Comparison of ENCODE assay signal across 9 cellular contexts in genomic region chr10:17512341-17513001, GRCh38. TPM values are rescaled to one million over a fixed set of nuclear protein-coding genes. Genes with fewer than 3 reads are reported as not detected.
DNase-seq lines count a peak whose midpoint lies in the region; ATAC-seq, FAIRE-seq and TF ChIP-seq lines count a peak whose summit lies in the region.
"Had no signal": no experiment of that assay in that cellular context is flagged by ENCODE, and none has a peak within 500 bp of the region (broad histone marks: within the 10 kb centered on the region; RNA-seq: fewer than 3 reads in every experiment).

No MANE protein-coding gene starts in this region.

- peak overlapping the region; percentile 72 for H3K4me2 ChIP-seq in fibroblast of lung (ENCODE audit: extremely low read depth, insufficient read depth, low read length)

- peak overlapping the region; percentile 59 for H3K27ac ChIP-seq in fibroblast of lung (ENCODE audit: insufficient read depth, low read length)
- no peak overlapping the region for H3K27ac ChIP-seq in ovary
- H3K27ac ChIP-seq in esophagus muscularis mucosa (replicated peaks in 1 of 4): peak overlapping the region in 1 of 4 donors; percentile 22
- H3K27ac ChIP-seq: neutrophil had no signal

- WGBS in ovary, 3 donors: 28 to 53% (median 50%) methylated on average over 5 of the region's 5 CpGs
- 58% methylated on average over 5 of the region's 5 CpGs for WGBS in esophagus muscularis mucosa

- no peaks in the 10 kb centered on the region for H3K79me2 ChIP-seq in fibroblast of lung (ENCODE audit: control insufficient read depth, insufficient read depth, low read length)

- H3K4me3 ChIP-seq in fibroblast of lung (replicated peaks in 1 of 4; ENCODE audit: control extremely low read depth in 1 of 4, insufficient read depth in 1 of 4, low read depth in 3 of 4, low read length in 4 of 4) (peak overlapping the region in 1 of 4 experiments; percentile 8), ovary (no peak overlapping the region), esophagus muscularis mucosa (no peak overlapping the region)

- H3K9me3 ChIP-seq in fibroblast of lung (ENCODE audit: control insufficient read depth, insufficient read depth, low read depth, low read length) (no peaks in the 10 kb centered on the region), ovary (no peaks in the 10 kb centered on the region), esophagus muscularis mucosa (no peaks in the 10 kb centered on the region)
- H3K9me3 ChIP-seq: neutrophil had no signal

- TF ChIP-seq CTCF in fibroblast of lung (conservative IDR thresholded peaks at IDR 0.05 in 1 of 2, IDR thresholded peaks at IDR 0.05 in 1 of 2; ENCODE audit: low read depth in 1 of 2, low read length in 2 of 2): no peak
- no peak for TF ChIP-seq CTCF in ovary (IDR thresholded peaks at IDR 0.05)
- TF ChIP-seq CTCF in esophagus muscularis mucosa (IDR thresholded peaks at IDR 0.05): no peak

- TF ChIP-seq POLR2A in ovary (IDR thresholded peaks at IDR 0.05) (no peak), esophagus muscularis mucosa (IDR thresholded peaks at IDR 0.05; ENCODE audit: low read depth) (no peak)

- TF ChIP-seq EP300 in ovary (IDR thresholded peaks at IDR 0.05) (no peak), esophagus muscularis mucosa (IDR thresholded peaks at IDR 0.05) (no peak)

- H3K9ac ChIP-seq in fibroblast of lung (ENCODE audit: insufficient read depth, low read length): no peak overlapping the region

- H3K27me3 ChIP-seq in fibroblast of lung (ENCODE audit: control insufficient read depth, insufficient read depth, low read length) (no peaks in the 10 kb centered on the region), ovary (no peaks in the 10 kb centered on the region), esophagus muscularis mucosa (no peaks in the 10 kb centered on the region)
- H3K27me3 ChIP-seq: neutrophil had no signal

- FAIRE-seq in RCC 7860 (lab: Jason Lieb, UNC): peak; percentile 99

- no peaks in the 10 kb centered on the region for H4K20me1 ChIP-seq in fibroblast of lung (ENCODE audit: control insufficient read depth, extremely low read depth, insufficient read depth, low read length)

- peak; percentile 97 for DNase-seq in ELR (ENCODE audit: low read depth)
- peak; percentile 99 for DNase-seq in RCC 7860 (ENCODE audit: low spot score)
- DNase-seq in fibroblast of lung (ENCODE audit: low read depth in 2 of 2): peak; percentile 92 to 100
- DNase-seq in ovary: peak in 3 of 5 donors; percentile 19 to 24 (median 24)
- DNase-seq in stimulated activated CD4-positive, alpha-beta T cell treated with anti-CD3 and anti-CD28 coated beads, Interleukin-12 subunit alpha, Interleukin-12 subunit beta, amount 100 ng/mL, for 4 hours: no peak
- no peak for DNase-seq in esophagus muscularis mucosa (ENCODE audit: extremely low spot score)
- DNase-seq in NCI-H1930 (lab: John Stamatoyannopoulos, UW): no peak

- H3K4me1 ChIP-seq in fibroblast of lung (ENCODE audit: control insufficient read depth, extremely low read depth, insufficient read depth, low read length) (peaks cover 23% of the 10 kb centered on the region), ovary (ENCODE audit: insufficient read depth) (no peaks in the 10 kb centered on the region), esophagus muscularis mucosa (peaks cover 5 to 12% (median 8%) of the 10 kb centered on the region in 4 donors)

- no peak for ATAC-seq in GM21381 (IDR thresholded peaks at IDR 0.05; ENCODE audit: unreplicated experiment)

- no peaks in the 10 kb centered on the region for H3K36me3 ChIP-seq in fibroblast of lung (ENCODE audit: control insufficient read depth, insufficient read depth, low read length)
- no peaks in the 10 kb centered on the region for H3K36me3 ChIP-seq in ovary
- H3K36me3 ChIP-seq in esophagus muscularis mucosa: no peaks in the 10 kb centered on the region
- H3K36me3 ChIP-seq: neutrophil had no signal

- peak overlapping the region; percentile 26 for H2AFZ ChIP-seq in fibroblast of lung (ENCODE audit: low read length)

- intact Hi-C loops in ovary (cut with DNase I) (no loop called here), esophagus muscularis mucosa (cut with DNase I) (no loop called here)

RNA-seq across cellular contexts. Expression of gene ST8SIA6, which starts 58.1 kb away (rescaled TPM):
- total RNA-seq in fibroblast of lung: under 0.01 and 0.26 TPM in 2 replicates
- polyA plus RNA-seq in fibroblast of lung: 0.03 and 0.05 TPM in 2 replicates
- polyA plus RNA-seq in fibroblast of lung (2012): 0.06 TPM in 1 of 2 replicates, not detected in the other
- not detected in 2 replicates for polyA minus RNA-seq in fibroblast of lung (ENCODE audit: low replicate concordance)
- 1 to 10 TPM in 3 of 7 donors, under 1 TPM in 3, not detected in 1; 0.24 to 2.1 (median 0.95) TPM for total RNA-seq in ovary
- 1 to 10 TPM in 1 of 2 donors, under 1 TPM in 1; 0.22 to 1.6 TPM for polyA plus RNA-seq in ovary
- 1 to 10 TPM; 1.2 to 1.8 (median 1.3) TPM for total RNA-seq in esophagus muscularis mucosa

Comparison
In these comparisons a context has a peak if more than half of its experiments do, and no peak if none do; other contexts are left out.
1. DNase-seq: peak in ELR (single experiment), RCC 7860 (single experiment), fibroblast of lung (2 of 2) and ovary (3 of 5); none in stimulated activated CD4-positive, alpha-beta T cell treated with anti-CD3 and anti-CD28 coated beads, Interleukin-12 subunit alpha, Interleukin-12 subunit beta, amount 100 ng/mL, for 4 hours (single experiment), esophagus muscularis mucosa (single experiment) and NCI-H1930 (0 of 2).